In the genomic region with DNA sequence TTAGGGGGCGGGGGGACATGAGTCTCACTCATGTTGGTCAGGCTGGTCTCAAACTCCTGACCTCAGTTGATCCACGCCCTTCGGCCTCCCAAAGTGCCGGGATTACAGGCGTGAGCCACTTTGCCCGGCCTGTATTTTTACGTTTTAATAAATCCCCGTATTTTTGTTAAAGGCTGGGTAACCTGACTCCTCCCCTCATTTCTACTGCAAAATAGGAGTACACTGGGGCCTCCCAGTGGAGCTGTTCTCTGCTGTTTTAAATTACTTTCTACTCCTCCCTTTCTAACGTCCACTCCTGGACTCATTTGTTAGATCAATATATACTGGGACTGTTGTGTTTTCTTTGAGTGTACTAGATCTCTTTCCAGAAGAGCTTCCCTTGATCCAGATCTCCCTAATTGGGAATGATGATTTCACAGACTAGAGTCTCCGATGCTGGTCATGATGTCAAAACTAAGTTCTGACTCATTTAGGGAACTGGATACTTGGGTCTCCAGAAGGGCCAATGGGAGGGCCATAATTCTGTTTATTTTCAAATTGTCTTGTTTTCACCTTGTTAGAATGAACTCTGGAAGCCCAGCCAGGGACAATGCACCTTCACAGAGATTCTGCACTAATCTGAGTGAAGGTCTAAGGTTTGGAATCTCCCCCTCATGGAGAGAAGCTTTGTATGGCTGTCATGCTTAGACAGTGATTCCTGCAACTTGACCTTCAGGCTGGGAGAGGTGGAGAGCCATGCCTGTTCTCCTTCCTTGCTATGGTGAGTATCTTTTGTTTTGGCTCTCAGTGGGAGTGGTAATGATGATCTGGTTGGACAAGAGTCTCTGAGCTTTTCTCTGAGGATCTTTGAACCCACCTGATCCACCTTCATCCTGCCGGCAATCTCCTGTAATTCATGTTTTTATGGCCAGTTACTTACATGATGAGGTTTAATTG, we compare ENCODE assay signal across 8 cellular contexts. TPM values are rescaled to one million over a fixed set of nuclear protein-coding genes. Genes with fewer than 3 reads are reported as not detected.
DNase-seq lines count a peak whose midpoint lies in the region; ATAC-seq and TF ChIP-seq lines count a peak whose summit lies in the region.

No MANE protein-coding gene starts in this region.

- peaks cover 0 to 7% (median 4%) of the 10 kb centered on the region in 5 experiments for H3K9me3 Mint-ChIP-seq in brain

- DNase-seq in AG09319 (ENCODE audit: extremely low read depth, low read depth) (no peak), lower lobe of right lung (no peak), vagina (ENCODE audit: extremely low spot score in 2 of 2) (no peak), SHP77 treated with DMSO at 0.1 percent for 48 hours (lab: John Stamatoyannopoulos, UW) (no peak), Ammon's horn (ENCODE audit: low spot score) (no peak), COLO829 (ENCODE audit: low spot score) (no peak)
- no peak for DNase-seq in Jurkat, Clone E6-1 (ENCODE audit: low read depth, low spot score)

- peak overlapping the region; percentile 85 to 100 (median 100) for H3K27ac Mint-ChIP-seq in brain

- peaks cover 14% of the 10 kb centered on the region for H3K27me3 Mint-ChIP-seq in brain

- peaks cover 54% of the 10 kb centered on the region for H3K4me1 Mint-ChIP-seq in brain

- H3K4me3 ChIP-seq in Jurkat, Clone E6-1 (ENCODE audit: low read length), result peak overlapping the region; percentile 99
- peak overlapping the region; percentile 78 for H3K4me3 ChIP-seq in lower lobe of right lung
- H3K4me3 ChIP-seq in vagina, result peak overlapping the region; percentile 78 to 85

- no peak for ATAC-seq in lower lobe of right lung

- intact Hi-C loops in lower lobe of right lung (cut with DNase I) (loop anchor here (10.0 kb wide), 1 partner anchor 102 kb away; a partner anchor contains a TSS), vagina (cut with DNase I) (no loop called here)

- TF ChIP-seq POLR2A in vagina (IDR thresholded peaks at IDR 0.05), result no peak

- peaks cover 57% of the 10 kb centered on the region for H3K4me1 ChIP-seq in lower lobe of right lung
- peaks cover 56% of the 10 kb centered on the region for H3K4me1 ChIP-seq in vagina

- peak overlapping the region; percentile 95 to 98 (median 98) for H3K4me3 Mint-ChIP-seq in brain

- peaks cover 50% of the 10 kb centered on the region for H3K36me3 ChIP-seq in lower lobe of right lung
- peaks cover 2 to 35% of the 10 kb centered on the region in 2 donors for H3K36me3 ChIP-seq in vagina

- H3K27me3 ChIP-seq in lower lobe of right lung (ENCODE audit: low read depth) (no peaks in the 10 kb centered on the region), vagina (no peaks in the 10 kb centered on the region)

- H3K27ac ChIP-seq in lower lobe of right lung (peak overlapping the region; percentile 96), vagina (peak overlapping the region; percentile 94)

- peak; percentile 21 for TF ChIP-seq CTCF in AG09319 (IDR thresholded peaks at IDR 0.05; ENCODE audit: low read depth, low read length)
- no peak for TF ChIP-seq CTCF in brain (conservative IDR thresholded peaks at IDR 0.05)
- TF ChIP-seq CTCF in lower lobe of right lung (IDR thresholded peaks at IDR 0.05), result no peak
- TF ChIP-seq CTCF in vagina (IDR thresholded peaks at IDR 0.05), result no peak

- H3K36me3 Mint-ChIP-seq in brain, result peaks cover 67% of the 10 kb centered on the region

- no peaks in the 10 kb centered on the region for H3K9me3 ChIP-seq in lower lobe of right lung
- H3K9me3 ChIP-seq in vagina, result no peaks in the 10 kb centered on the region

RNA-seq across cellular contexts. Expression of a gene that starts 9.4 kb away (rescaled TPM):
- 15.9 TPM for polyA plus RNA-seq in Jurkat, Clone E6-1 (2012; ENCODE audit: insufficient read depth, insufficient read length)
- polyA plus RNA-seq in brain (ENCODE audit: insufficient read depth, low read depth, low replicate concordance), result 248 TPM
- 122 TPM for total RNA-seq in lower lobe of right lung
- total RNA-seq in vagina, result 466 TPM

RNA-seq across cellular contexts. Expression of a gene that starts 21.6 kb away (rescaled TPM):
- 2.1 TPM for polyA plus RNA-seq in Jurkat, Clone E6-1 (2012; ENCODE audit: insufficient read depth, insufficient read length)
- 286 TPM for polyA plus RNA-seq in brain (ENCODE audit: insufficient read depth, low read depth, low replicate concordance)
- total RNA-seq in lower lobe of right lung (230 TPM), vagina (345 TPM)

RNA-seq across cellular contexts. Expression of a gene that starts 21.9 kb away (rescaled TPM):
- not detected for polyA plus RNA-seq in Jurkat, Clone E6-1 (2012; ENCODE audit: insufficient read depth, insufficient read length)
- polyA plus RNA-seq in brain (ENCODE audit: insufficient read depth, low read depth, low replicate concordance), result 7.6 TPM
- total RNA-seq in lower lobe of right lung, result 2.5 TPM
- total RNA-seq in vagina, result 0.98 TPM

RNA-seq across cellular contexts. Expression of a gene that starts 25.7 kb away (rescaled TPM):
- 18.6 TPM for polyA plus RNA-seq in Jurkat, Clone E6-1 (2012; ENCODE audit: insufficient read depth, insufficient read length)
- polyA plus RNA-seq in brain (ENCODE audit: insufficient read depth, low read depth, low replicate concordance), result 59.5 TPM
- 70.5 TPM for total RNA-seq in lower lobe of right lung
- 26.0 TPM for total RNA-seq in vagina

RNA-seq across cellular contexts. Expression of a gene that starts 30.2 kb away (rescaled TPM):
- polyA plus RNA-seq in Jurkat, Clone E6-1 (2012; ENCODE audit: insufficient read depth, insufficient read length), result 241 TPM
- 166 TPM for polyA plus RNA-seq in brain (ENCODE audit: insufficient read depth, low read depth, low replicate concordance)
- 30.5 TPM for total RNA-seq in lower lobe of right lung
- total RNA-seq in vagina, result 51.6 TPM
